8 cellular contexts compared by ENCODE assay signal in genomic region chr2:42810971-42811865, GRCh38. TPM values are rescaled to one million over a fixed set of nuclear protein-coding genes. Genes with fewer than 3 reads are reported as not detected.
DNase-seq lines count a peak whose midpoint lies in the region; ATAC-seq, FAIRE-seq and TF ChIP-seq lines count a peak whose summit lies in the region.

No MANE protein-coding gene starts in this region.

- no peaks in the 10 kb centered on the region for H3K4me1 ChIP-seq in A673 (ENCODE audit: insufficient read depth, low read length, poor library complexity, severe bottlenecking)
- peaks cover 8% of the 10 kb centered on the region for H3K4me1 ChIP-seq in OCI-LY3 (ENCODE audit: low read length)

- peak overlapping the region; percentile 94 for H3K27ac Mint-ChIP-seq in activated naive CD8-positive, alpha-beta T cell treated with anti-CD3 and anti-CD28 coated beads for 36 hours
- H3K27ac Mint-ChIP-seq in osteocyte (ENCODE audit: unreplicated experiment): peak overlapping the region; percentile 96

- peak overlapping the region; percentile 95 for H3K9ac ChIP-seq in OCI-LY3 (ENCODE audit: low read length)

- H2AFZ ChIP-seq in OCI-LY3 (ENCODE audit: low read depth, low read length): peak overlapping the region; percentile 85

- POLR2A ChIA-PET in A673 (lab: Charles Lee; ENCODE audit: low non-redundant PET): interaction anchor here (0.5 to 1.1 kb wide), 2 partner anchors 136 to 314 kb away, joined by 4 to 8 read pairs; no protein-coding TSS in a partner anchor

- H3K4me3 Mint-ChIP-seq in activated naive CD8-positive, alpha-beta T cell treated with anti-CD3 and anti-CD28 coated beads for 36 hours: peak overlapping the region; percentile 93
- H3K4me3 Mint-ChIP-seq in osteocyte (ENCODE audit: unreplicated experiment): peak overlapping the region; percentile 80

- TSS peak; percentile 36 for BruUV-seq in A673 (replicated peaks; lab: Mats Ljungman, UMichigan)

- H3K4me1 Mint-ChIP-seq in activated naive CD8-positive, alpha-beta T cell treated with anti-CD3 and anti-CD28 coated beads for 36 hours: peaks cover 22% of the 10 kb centered on the region
- peaks cover 22% of the 10 kb centered on the region for H3K4me1 Mint-ChIP-seq in osteocyte (ENCODE audit: unreplicated experiment)

- peaks cover 4% of the 10 kb centered on the region for H3K27me3 Mint-ChIP-seq in activated naive CD8-positive, alpha-beta T cell treated with anti-CD3 and anti-CD28 coated beads for 36 hours
- H3K27me3 Mint-ChIP-seq in osteocyte (ENCODE audit: unreplicated experiment): no peaks in the 10 kb centered on the region

- ATAC-seq in GM18498 (IDR thresholded peaks at IDR 0.05; ENCODE audit: unreplicated experiment) (peak; percentile 9), HG02973 (IDR thresholded peaks at IDR 0.05; ENCODE audit: unreplicated experiment) (peak; percentile 9), Right ventricle myocardium superior (ENCODE audit: poor library complexity) (peak; percentile 29)

- no peaks in the 10 kb centered on the region for H3K79me2 ChIP-seq in OCI-LY3 (ENCODE audit: low read length)

- FAIRE-seq in urothelium cell line (lab: Jason Lieb, UNC): no peak

- H3K9me3 Mint-ChIP-seq in activated naive CD8-positive, alpha-beta T cell treated with anti-CD3 and anti-CD28 coated beads for 36 hours: no peaks in the 10 kb centered on the region
- no peaks in the 10 kb centered on the region for H3K9me3 Mint-ChIP-seq in osteocyte (ENCODE audit: unreplicated experiment)

- no peaks in the 10 kb centered on the region for H3K27me3 ChIP-seq in A673 (replicated peaks; ENCODE audit: insufficient read depth, low read depth, low read length, poor library complexity)
- no peaks in the 10 kb centered on the region for H3K27me3 ChIP-seq in OCI-LY3 (ENCODE audit: low read depth, low read length)

- H3K36me3 Mint-ChIP-seq in activated naive CD8-positive, alpha-beta T cell treated with anti-CD3 and anti-CD28 coated beads for 36 hours: peaks cover 11% of the 10 kb centered on the region
- no peaks in the 10 kb centered on the region for H3K36me3 Mint-ChIP-seq in osteocyte (ENCODE audit: unreplicated experiment)

- no peaks in the 10 kb centered on the region for H3K9me3 ChIP-seq in A673 (ENCODE audit: low read depth, low read length, poor library complexity, severe bottlenecking)
- H3K9me3 ChIP-seq in OCI-LY3 (ENCODE audit: insufficient read depth, low read length): no peaks in the 10 kb centered on the region

- intact Hi-C loops in A673 (cut with micrococcal nuclease; ENCODE audit: unreplicated experiment): loop anchor here (1.0 kb wide), 1 partner anchor 316 kb away; no protein-coding TSS in a partner anchor
- intact Hi-C loops in Right ventricle myocardium superior (cut with DNase I): no loop called here

- TF ChIP-seq CTCF in A673 (conservative IDR thresholded peaks at IDR 0.05; ENCODE audit: low read depth, low read length) (no peak), OCI-LY3 (IDR thresholded peaks at IDR 0.05; ENCODE audit: low read depth, low read length) (no peak), osteocyte (IDR thresholded peaks at IDR 0.05) (no peak)

- DNase-seq in A673 (ENCODE audit: low spot score): peak; percentile 73
- DNase-seq in activated naive CD8-positive, alpha-beta T cell treated with anti-CD3 and anti-CD28 coated beads for 36 hours: peak; percentile 51
- peak; percentile 65 for DNase-seq in Right ventricle myocardium superior
- DNase-seq in osteocyte (ENCODE audit: extremely low spot score, unreplicated experiment): peak; percentile 83
- DNase-seq in urothelium cell line (ENCODE audit: low spot score): peak; percentile 86

- H4K20me1 ChIP-seq in OCI-LY3 (ENCODE audit: insufficient read depth, low read length): no peaks in the 10 kb centered on the region

- no peaks in the 10 kb centered on the region for H3K36me3 ChIP-seq in A673 (ENCODE audit: insufficient read depth, low read length, poor library complexity, severe bottlenecking)
- no peaks in the 10 kb centered on the region for H3K36me3 ChIP-seq in OCI-LY3 (replicated peaks; ENCODE audit: low read depth, low read length)

- H3K4me2 ChIP-seq in OCI-LY3 (ENCODE audit: low read length): peak overlapping the region; percentile 93

- CTCF ChIA-PET in A673 (lab: Charles Lee): no interaction called here

- peak overlapping the region; percentile 99 for H3K27ac ChIP-seq in A673 (ENCODE audit: low read depth, low read length, poor library complexity, severe bottlenecking)
- H3K27ac ChIP-seq in OCI-LY3 (ENCODE audit: low read length): peak overlapping the region; percentile 93

- H3K4me3 ChIP-seq in A673 (ENCODE audit: low read depth, low read length, poor library complexity, severe bottlenecking) (peak overlapping the region; percentile 75), OCI-LY3 (ENCODE audit: low read length) (peak overlapping the region; percentile 94)

RNA-seq across cellular contexts. Expression of gene HAAO, which starts 18.8 kb away (rescaled TPM):
- 2.4 and 3.6 TPM in 2 replicates for total RNA-seq in A673 (2021)
- 1 to 10 TPM in 1 of 2 experiments, under 1 TPM in 1; 0.33 to 1.1 TPM for total RNA-seq in activated naive CD8-positive, alpha-beta T cell treated with anti-CD3 and anti-CD28 coated beads for 36 hours
- total RNA-seq in Right ventricle myocardium superior: 2.3 TPM
- total RNA-seq in osteocyte: 0.73 and 1.1 TPM in 2 replicates

RNA-seq across cellular contexts. Expression of gene OXER1, which starts 47.3 kb away (rescaled TPM):
- total RNA-seq in A673 (2021) (0.46 and 0.90 TPM in 2 replicates), Right ventricle myocardium superior (0.40 TPM), osteocyte (not detected in 2 replicates)
- under 1 TPM in 1 of 2 experiments, not detected in 1; 0.16 TPM for total RNA-seq in activated naive CD8-positive, alpha-beta T cell treated with anti-CD3 and anti-CD28 coated beads for 36 hours

Comparison
In these comparisons a context has a peak if more than half of its experiments do, and no peak if none do; other contexts are left out.
1. Peak in every context shown above with its lines: DNase-seq, ATAC-seq, H3K4me3 ChIP-seq and H3K27ac ChIP-seq.